12 cellular contexts compared by ENCODE assay signal in the genomic region with DNA sequence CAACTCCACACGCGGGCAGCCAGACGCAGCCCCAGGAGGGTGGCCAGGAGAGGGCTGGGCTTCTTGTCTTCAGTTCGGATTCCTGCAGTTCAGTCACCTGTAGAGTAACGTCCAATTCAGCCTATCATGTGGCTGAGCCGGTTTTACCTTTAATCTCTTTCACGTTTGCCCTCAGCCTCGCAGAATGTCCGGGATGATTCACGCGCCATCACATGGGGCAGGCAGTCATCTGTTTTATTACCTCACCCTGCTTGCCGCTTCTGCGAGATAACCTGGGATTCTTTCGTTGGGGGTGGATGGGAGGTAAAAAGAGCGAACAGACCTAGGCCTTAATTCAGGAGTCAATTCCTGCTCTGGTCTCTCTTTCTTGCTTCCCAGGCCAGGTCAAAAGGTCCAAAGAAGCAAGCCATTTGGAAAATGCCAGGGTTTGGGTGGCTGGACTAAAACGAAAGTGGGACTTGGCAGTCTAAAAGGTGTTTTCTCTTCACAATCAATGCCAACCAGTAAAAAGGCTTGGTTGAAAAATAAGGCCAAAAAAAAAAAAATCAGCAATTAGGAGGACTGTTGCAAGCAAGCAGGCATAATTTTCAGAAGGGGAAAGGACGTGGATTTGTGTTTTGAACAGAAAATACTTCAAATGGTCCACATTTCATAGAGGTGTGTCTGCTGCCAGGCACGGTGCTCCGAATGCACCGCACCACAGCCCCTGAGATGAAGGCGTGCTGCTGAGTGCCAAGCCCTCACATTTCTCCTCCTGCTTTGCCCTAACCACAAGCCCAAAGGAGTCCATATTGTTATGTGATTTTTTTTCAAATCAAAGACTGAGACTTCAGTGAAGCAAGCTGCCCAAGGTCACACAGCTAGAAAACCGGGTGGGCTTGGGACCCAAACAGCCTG. TPM values are rescaled to one million over a fixed set of nuclear protein-coding genes. Genes with fewer than 3 reads are reported as not detected.
DNase-seq lines count a peak whose midpoint lies in the region; ATAC-seq and TF ChIP-seq lines count a peak whose summit lies in the region.
"Had no signal": no experiment of that assay in that cellular context is flagged by ENCODE, and none has a peak within 500 bp of the region (broad histone marks: within the 10 kb centered on the region; RNA-seq: fewer than 3 reads in every experiment).

No MANE protein-coding gene starts in this region.

- H3K27ac Mint-ChIP-seq in nephron: peak overlapping the region; percentile 82 to 87 (median 86)
- H3K27ac Mint-ChIP-seq: effector memory CD8-positive, alpha-beta T cell had no signal

- H3K4me3 ChIP-seq in OCI-LY3 (ENCODE audit: low read length) (no peak overlapping the region), esophagus (ENCODE audit: low read depth in 1 of 2, low read length in 2 of 2) (peak overlapping the region; percentile 33 to 50)

- H4K20me1 ChIP-seq in OCI-LY3 (ENCODE audit: insufficient read depth, low read length): 0 out of 2 replicates have a peak, but pooled peaks cover 6% of the 10 kb centered on the region

- no peak for DNase-seq in effector CD8-positive, alpha-beta T cell (lab: John Stamatoyannopoulos, UW)
- DNase-seq in T1000 (lab: John Stamatoyannopoulos, UW) (no peak), Right ventricle myocardium inferior (ENCODE audit: missing footprints) (no peak)
- DNase-seq: effector memory CD8-positive, alpha-beta T cell; NCI-H446 treated with DMSO at 0.1 percent for 48 hours; stimulated activated CD4-positive, alpha-beta T cell treated with anti-CD3 and anti-CD28 coated beads, Interleukin-4, amount 100 ng/mL, for 24 hours had no signal

- no peak overlapping the region; the same call in 1 of the 2 replicates for H3K9ac ChIP-seq in OCI-LY3 (ENCODE audit: low read length)

- H3K9me3 ChIP-seq in OCI-LY3 (ENCODE audit: insufficient read depth, low read length) (peaks cover 23% of the 10 kb centered on the region; the same call in 1 of the 2 replicates), esophagus (ENCODE audit: control insufficient read depth in 2 of 2, insufficient read depth in 1 of 2, low read depth in 1 of 2, low read length in 1 of 2) (peaks cover 0 to 3% of the 10 kb centered on the region in 2 donors)

- peaks cover 14% of the 10 kb centered on the region for H3K79me2 ChIP-seq in OCI-LY3 (ENCODE audit: low read length)

- H3K27ac ChIP-seq in 22Rv1 (peak overlapping the region; percentile 86), OCI-LY3 (ENCODE audit: low read length) (peak overlapping the region; percentile 22; the same call in 1 of the 2 replicates), esophagus (ENCODE audit: low read depth in 2 of 2, low read length in 1 of 2) (peak overlapping the region; percentile 75 to 88)

- H3K36me3 Mint-ChIP-seq in nephron (ENCODE audit: low read depth): no peaks in the 10 kb centered on the region

- peaks cover 22% of the 10 kb centered on the region for H3K4me1 Mint-ChIP-seq in nephron

- peaks cover 20% of the 10 kb centered on the region for H3K9me3 Mint-ChIP-seq in nephron

- ATAC-seq in HG02852 (IDR thresholded peaks at IDR 0.05; ENCODE audit: unreplicated experiment) (no peak), Right ventricle myocardium inferior (no peak)
- ATAC-seq: activated naive CD4-positive, alpha-beta T cell treated with anti-CD3 and anti-CD28 coated beads, Interleukin-2, amount 50 U/mL, for 72 hours; effector memory CD8-positive, alpha-beta T cell had no signal

- peaks cover 10% of the 10 kb centered on the region for H3K36me3 ChIP-seq in OCI-LY3 (replicated peaks; ENCODE audit: low read depth, low read length)
- no peaks in the 10 kb centered on the region for H3K36me3 ChIP-seq in esophagus (ENCODE audit: control insufficient read depth in 2 of 2, insufficient read depth in 2 of 2, low read length in 1 of 2)

- H3K4me2 ChIP-seq in OCI-LY3 (ENCODE audit: low read length): peak overlapping the region; percentile 48

- intact Hi-C loops in Right ventricle myocardium inferior (cut with DNase I): no loop called here

- H2AFZ ChIP-seq in OCI-LY3 (ENCODE audit: low read depth, low read length): no peak overlapping the region

- TF ChIP-seq CTCF in 22Rv1 (IDR thresholded peaks at IDR 0.05) (0 out of 2 replicates have a peak, but pooled peaks have one; percentile 4), OCI-LY3 (IDR thresholded peaks at IDR 0.05; ENCODE audit: low read depth, low read length) (no peak), nephron (IDR thresholded peaks at IDR 0.05; ENCODE audit: unreplicated experiment in 3 of 3) (no peak)

- 42 to 45% methylated on average over 22 of the region's 22 CpGs for WGBS in esophagus, 2 donors

- H3K4me1 ChIP-seq in OCI-LY3 (ENCODE audit: low read length): peaks cover 59% of the 10 kb centered on the region
- peaks cover 3 to 6% of the 10 kb centered on the region in 2 donors for H3K4me1 ChIP-seq in esophagus (ENCODE audit: control insufficient read depth in 2 of 2, insufficient read depth in 2 of 2, low read length in 1 of 2)

- peak overlapping the region; percentile 50 to 68 (median 66) for H3K4me3 Mint-ChIP-seq in nephron
- H3K4me3 Mint-ChIP-seq: effector memory CD8-positive, alpha-beta T cell had no signal

- H3K27me3 Mint-ChIP-seq in nephron (ENCODE audit: low read depth): peaks cover 60% of the 10 kb centered on the region

- no peaks in the 10 kb centered on the region; the same call in 1 of the 2 replicates for H3K27me3 ChIP-seq in OCI-LY3 (ENCODE audit: low read depth, low read length)
- no peaks in the 10 kb centered on the region for H3K27me3 ChIP-seq in esophagus (ENCODE audit: control insufficient read depth in 1 of 2, insufficient read depth in 2 of 2, low read length in 2 of 2)

RNA-seq across cellular contexts. Expression of a gene that starts 2.8 kb away (rescaled TPM):
- polyA plus RNA-seq in esophagus: 10 to 100 TPM; 21.7 to 55.2 TPM
- 1.9 TPM for total RNA-seq in Right ventricle myocardium inferior

Comparison
In these comparisons a context has a peak if more than half of its experiments do, and no peak if none do; other contexts are left out.
1. H3K27ac ChIP-seq: peak in every context shown above with its lines; median percentile 86 in 22Rv1; 82 in esophagus; 22 in OCI-LY3.